Comparison of ENCODE assay signal across 17 cellular contexts in the genomic region with DNA sequence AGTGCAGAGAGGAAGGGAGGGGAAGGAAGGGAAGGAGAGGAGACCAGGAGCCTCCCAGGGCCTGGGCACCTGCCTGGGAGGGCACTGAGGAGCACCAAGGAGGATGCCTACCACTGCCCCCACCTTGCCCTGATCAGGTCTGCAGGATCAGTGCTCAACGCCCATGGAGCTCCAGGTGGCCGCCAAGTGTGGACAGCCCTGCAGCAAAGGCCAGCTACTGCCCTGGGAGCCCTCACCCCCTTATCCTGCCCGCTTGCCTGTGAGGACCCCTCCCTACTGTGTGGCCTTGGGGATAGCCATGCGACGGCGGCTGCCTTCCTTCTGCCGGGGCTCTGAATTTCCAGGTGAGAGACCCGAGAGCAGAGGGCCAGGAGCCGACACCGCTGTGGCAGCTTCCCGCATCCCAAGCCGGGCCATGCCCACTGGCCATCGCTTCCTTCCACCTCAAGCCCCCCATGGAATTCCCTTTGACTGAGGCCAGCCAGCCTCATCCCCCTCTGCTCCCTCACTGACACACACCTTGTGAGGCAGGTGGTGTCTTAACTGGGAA. TPM values are rescaled to one million over a fixed set of nuclear protein-coding genes. Genes with fewer than 3 reads are reported as not detected.
"Had no signal": no experiment of that assay in that cellular context is flagged by ENCODE, and none has a peak within 500 bp of the region (broad histone marks: within the 10 kb centered on the region; RNA-seq: fewer than 3 reads in every experiment).

No MANE protein-coding gene starts in this region.

- H3K4me1 ChIP-seq: tibial artery had no signal

- H2AFZ ChIP-seq: hepatocyte had no signal

- DNase-seq: cortex of kidney; dorsolateral prefrontal cortex; effector CD8-positive, alpha-beta T cell; foreskin melanocyte; head of caudate nucleus; left colon; left ventricle myocardium superior; mesenchymal stem cell; midbrain; nephron progenitor cell; small intestine; stimulated activated CD4-positive, alpha-beta T cell treated with anti-CD3 and anti-CD28 coated beads, Interleukin-12 subunit alpha, Interleukin-12 subunit beta, amount 100 ng/mL, for 4 hours; stimulated activated naive CD4-positive, alpha-beta T cell treated with Interleukin-2 at 50 U/mL for 16 hours; tibial artery had no signal

- H3K9me3 ChIP-seq: tibial artery had no signal

- H3K4me3 ChIP-seq: dorsolateral prefrontal cortex, hepatocyte, lung, tibial artery had no signal

- H3K27ac ChIP-seq: dorsolateral prefrontal cortex, hepatocyte, tibial artery had no signal

- ATAC-seq: left colon, left ventricle myocardium superior had no signal

- H3K27ac Mint-ChIP-seq: nephron progenitor cell had no signal

- H3K27me3 ChIP-seq: hepatocyte, tibial artery had no signal

- H3K4me3 Mint-ChIP-seq: nephron progenitor cell had no signal

- H3K4me2 ChIP-seq: hepatocyte had no signal

RNA-seq across cellular contexts. Expression of gene ADAMTS2, which starts 12.4 kb away (rescaled TPM):
- total RNA-seq: pulmonary artery endothelial cell had no signal
